Comparison of ENCODE assay signal across 2 cellular contexts in the genomic region with DNA sequence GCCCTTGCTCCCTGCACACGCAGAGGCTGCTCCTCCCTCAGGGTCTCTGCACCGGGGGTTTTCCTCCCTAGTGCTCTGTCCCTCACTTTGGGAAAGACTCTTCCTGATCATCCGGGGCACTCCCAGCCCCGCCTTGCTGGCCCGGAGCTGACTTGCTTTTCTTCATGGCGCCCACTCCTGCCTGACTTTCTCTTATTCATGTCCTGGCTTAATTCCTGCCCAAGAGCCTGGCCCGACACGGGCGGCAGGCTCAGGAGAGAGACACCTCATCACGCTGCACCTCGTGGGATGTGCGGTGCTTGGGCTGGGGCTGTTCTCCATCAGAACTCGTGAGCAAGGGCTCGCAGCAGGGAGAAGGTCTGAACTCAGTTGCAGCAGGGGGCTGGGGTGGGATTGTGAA.
TF ChIP-seq lines count a peak whose summit lies in the region.

No MANE protein-coding gene starts in this region.

TF ChIP-seq in WTC11, 78 proteins besides CTCF, POLR2A, EP300 and RAD21:
- TF ChIP-seq EMX1 (CRISPR knock-in tag; IDR thresholded peaks at IDR 0.05) (no peak), TCF7 (CRISPR knock-in tag; IDR thresholded peaks at IDR 0.05; ENCODE audit: low read depth) (no peak), ZNF219 (CRISPR knock-in tag; IDR thresholded peaks at IDR 0.05; ENCODE audit: borderline replicate concordance) (no peak), HMGA2 (CRISPR knock-in tag; IDR thresholded peaks at IDR 0.05) (no peak), SMAD3 (CRISPR knock-in tag; IDR thresholded peaks at IDR 0.05; ENCODE audit: borderline replicate concordance) (no peak)
- TF ChIP-seq, protein P1, sequence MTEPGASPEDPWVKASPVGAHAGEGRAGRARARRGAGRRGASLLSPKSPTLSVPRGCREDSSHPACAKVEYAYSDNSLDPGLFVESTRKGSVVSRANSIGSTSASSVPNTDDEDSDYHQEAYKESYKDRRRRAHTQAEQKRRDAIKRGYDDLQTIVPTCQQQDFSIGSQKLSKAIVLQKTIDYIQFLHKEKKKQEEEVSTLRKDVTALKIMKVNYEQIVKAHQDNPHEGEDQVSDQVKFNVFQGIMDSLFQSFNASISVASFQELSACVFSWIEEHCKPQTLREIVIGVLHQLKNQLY (CRISPR knock-in tag; IDR thresholded peaks at IDR 0.05): no peak
TF ChIP-seq in WTC11: peak in this region for 0.

TF ChIP-seq in endothelial cell of umbilical vein, 7 proteins besides CTCF, POLR2A, EP300 and RAD21:
- TF ChIP-seq POLR2AphosphoS5 (IDR thresholded peaks at IDR 0.05; ENCODE audit: insufficient read depth, low read depth, low read length) (no peak), EZH2 (IDR thresholded peaks at IDR 0.05; ENCODE audit: borderline replicate concordance, low read depth, low read length, severe bottlenecking) (no peak), FOS (IDR thresholded peaks at IDR 0.05; ENCODE audit: borderline replicate concordance, insufficient read depth, low read length) (no peak), MYC (IDR thresholded peaks at IDR 0.05; ENCODE audit: low read depth, low read length) (no peak), GATA2 (IDR thresholded peaks at IDR 0.05; ENCODE audit: insufficient read depth, insufficient read length, low read depth, low read length) (no peak), JUN (IDR thresholded peaks at IDR 0.05; ENCODE audit: borderline replicate concordance, insufficient read depth, insufficient read length, low read depth) (no peak)
- TF ChIP-seq, protein P2, sequence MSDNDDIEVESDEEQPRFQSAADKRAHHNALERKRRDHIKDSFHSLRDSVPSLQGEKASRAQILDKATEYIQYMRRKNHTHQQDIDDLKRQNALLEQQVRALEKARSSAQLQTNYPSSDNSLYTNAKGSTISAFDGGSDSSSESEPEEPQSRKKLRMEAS (IDR thresholded peaks at IDR 0.05; ENCODE audit: insufficient read depth, insufficient read length): no peak
TF ChIP-seq in endothelial cell of umbilical vein: peak in this region for 0.
